In the genomic region with DNA sequence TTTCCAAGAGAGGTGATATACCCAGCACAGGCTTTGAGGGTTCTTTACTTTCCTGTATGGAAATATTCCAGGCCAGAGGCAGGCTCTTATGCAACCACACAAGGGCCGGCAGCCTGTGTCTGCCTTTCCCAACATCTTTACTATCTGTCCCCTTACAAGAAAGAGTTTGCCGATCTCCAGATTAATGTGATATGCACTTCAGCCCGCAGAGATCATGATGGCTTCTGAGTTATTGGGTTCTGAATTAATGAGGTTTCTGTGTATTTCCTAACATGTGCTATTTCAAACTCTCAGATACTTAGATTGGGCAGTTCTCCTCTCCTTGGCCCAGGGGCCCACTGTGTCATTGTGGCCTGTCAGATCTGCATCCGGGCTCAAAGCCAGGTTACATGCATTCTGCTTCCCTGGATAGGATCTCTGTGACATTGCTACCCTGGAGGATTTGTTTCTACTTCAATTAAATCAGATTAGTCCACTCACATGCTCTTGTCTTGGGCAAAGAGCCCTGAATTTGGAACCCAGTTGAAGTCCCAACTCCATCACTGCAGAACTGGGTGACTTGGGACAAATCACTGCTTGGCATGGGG, we compare ENCODE assay signal across 9 cellular contexts. TPM values are rescaled to one million over a fixed set of nuclear protein-coding genes. Genes with fewer than 3 reads are reported as not detected.
DNase-seq lines count a peak whose midpoint lies in the region; ATAC-seq and TF ChIP-seq lines count a peak whose summit lies in the region.
"Had no signal": no experiment of that assay in that cellular context is flagged by ENCODE, and none has a peak within 500 bp of the region (broad histone marks: within the 10 kb centered on the region; RNA-seq: fewer than 3 reads in every experiment).

No MANE protein-coding gene starts in this region.

- H3K4me1 Mint-ChIP-seq in Calu3 (ENCODE audit: low read depth, unreplicated experiment) (peaks cover 30% of the 10 kb centered on the region), endothelial cell (ENCODE audit: unreplicated experiment) (peaks cover 6% of the 10 kb centered on the region)
- H3K4me1 Mint-ChIP-seq: central memory CD8-positive, alpha-beta T cell had no signal

- no peaks in the 10 kb centered on the region for H3K27me3 Mint-ChIP-seq in Calu3 (ENCODE audit: unreplicated experiment)
- H3K27me3 Mint-ChIP-seq in endothelial cell (ENCODE audit: unreplicated experiment): peaks cover 4% of the 10 kb centered on the region
- H3K27me3 Mint-ChIP-seq: central memory CD8-positive, alpha-beta T cell had no signal

- H3K9ac ChIP-seq in skeletal muscle satellite cell (ENCODE audit: low read depth, low read length): peak overlapping the region; percentile 4

- no peaks in the 10 kb centered on the region for H3K36me3 ChIP-seq in skeletal muscle satellite cell (ENCODE audit: insufficient read depth, low read length)

- H3K4me3 Mint-ChIP-seq in Calu3 (ENCODE audit: low read depth, unreplicated experiment): no peak overlapping the region
- no peak overlapping the region for H3K4me3 Mint-ChIP-seq in endothelial cell (ENCODE audit: unreplicated experiment)
- H3K4me3 Mint-ChIP-seq: central memory CD8-positive, alpha-beta T cell had no signal

- TF ChIP-seq CTCF in Calu3 (IDR thresholded peaks at IDR 0.05; ENCODE audit: unreplicated experiment) (no peak), dorsolateral prefrontal cortex (IDR thresholded peaks at IDR 0.05 in 54 of 56, conservative IDR thresholded peaks at IDR 0.05 in 2 of 56; ENCODE audit: low read depth in 1 of 56, partially characterized antibody in 56 of 56) (no peak), endothelial cell (IDR thresholded peaks at IDR 0.05; ENCODE audit: unreplicated experiment) (no peak)

- H3K4me3 ChIP-seq in skeletal muscle satellite cell (ENCODE audit: low read length): no peak overlapping the region
- no peak overlapping the region for H3K4me3 ChIP-seq in dorsolateral prefrontal cortex

- H3K9me3 ChIP-seq in skeletal muscle satellite cell (replicated peaks; ENCODE audit: low read length): no peaks in the 10 kb centered on the region

- peak overlapping the region; percentile 34 for H3K27ac ChIP-seq in adipose tissue (ENCODE audit: low read depth, low read length)
- peak overlapping the region in 1 of 59 donors; percentile 36 for H3K27ac ChIP-seq in dorsolateral prefrontal cortex

- intact Hi-C loops in Calu3 (cut with micrococcal nuclease; ENCODE audit: unreplicated experiment): no loop called here
- intact Hi-C loops in left ventricle myocardium superior (cut with micrococcal nuclease): no loop called here
- intact Hi-C loops in dorsolateral prefrontal cortex (cut with DNase I): no loop called here

- H3K27me3 ChIP-seq in skeletal muscle satellite cell (ENCODE audit: control insufficient read depth, insufficient read depth, low read length) (no peaks in the 10 kb centered on the region), dorsolateral prefrontal cortex (no peaks in the 10 kb centered on the region)

- H3K27ac Mint-ChIP-seq in Calu3 (ENCODE audit: unreplicated experiment) (peak overlapping the region; percentile 60), endothelial cell (ENCODE audit: unreplicated experiment) (no peak overlapping the region)

- H3K36me3 Mint-ChIP-seq in Calu3 (ENCODE audit: insufficient read depth, unreplicated experiment): no peaks in the 10 kb centered on the region
- no peaks in the 10 kb centered on the region for H3K36me3 Mint-ChIP-seq in endothelial cell (ENCODE audit: low read depth, unreplicated experiment)

- DNase-seq in Calu3 (no peak), left ventricle myocardium superior (peak; percentile 74), dorsolateral prefrontal cortex (no peak), NCI-H2029 treated with DMSO at 0.1 percent for 48 hours (lab: John Stamatoyannopoulos, UW) (no peak), endothelial cell (ENCODE audit: low spot score) (no peak)

- BruUV-seq in Calu3 (replicated peaks; lab: Mats Ljungman, UMichigan): no TSS peak

- ATAC-seq in left ventricle myocardium superior (peak; percentile 68), GM21723 (IDR thresholded peaks at IDR 0.05; ENCODE audit: unreplicated experiment) (no peak)

- H3K4me1 ChIP-seq in skeletal muscle satellite cell (ENCODE audit: control insufficient read depth, insufficient read depth, low read length): peaks cover 34% of the 10 kb centered on the region

- WGBS in adipose tissue, 3 donors: 59 to 75% (median 61%) methylated on average over 4 of the region's 4 CpGs

- H3K9me3 Mint-ChIP-seq in Calu3 (ENCODE audit: low read depth, unreplicated experiment) (no peaks in the 10 kb centered on the region), endothelial cell (ENCODE audit: unreplicated experiment) (no peaks in the 10 kb centered on the region)
- H3K9me3 Mint-ChIP-seq: central memory CD8-positive, alpha-beta T cell had no signal

- no peak overlapping the region for H3K4me2 ChIP-seq in skeletal muscle satellite cell (ENCODE audit: low read length)

- CTCF ChIA-PET in Calu3 (lab: Charles Lee): interaction anchor here (1.5 to 1.8 kb wide), 2 partner anchors 35 to 107 kb away, joined by 3 to 6 read pairs; no protein-coding TSS in a partner anchor

RNA-seq across cellular contexts. Expression of gene TGM2, which starts 56.5 kb away (rescaled TPM):
- 261 and 311 TPM in 2 replicates for total RNA-seq in Calu3 (2022)
- polyA plus RNA-seq in adipose tissue: 10 to 100 TPM; 12.7 to 53.1 (median 49.4) TPM
- total RNA-seq in left ventricle myocardium superior: 473 TPM
- total RNA-seq in skeletal muscle satellite cell (2012; rRNA removed): 1.8 and 4.2 TPM in 2 replicates
- total RNA-seq in dorsolateral prefrontal cortex: 100 to 1,000 TPM in 7 of 120 experiments, 10 to 100 TPM in 113; 17.7 to 220 (median 53.6) TPM
- 216 TPM for total RNA-seq in endothelial cell (ENCODE audit: unreplicated experiment)
